In the genomic region with DNA sequence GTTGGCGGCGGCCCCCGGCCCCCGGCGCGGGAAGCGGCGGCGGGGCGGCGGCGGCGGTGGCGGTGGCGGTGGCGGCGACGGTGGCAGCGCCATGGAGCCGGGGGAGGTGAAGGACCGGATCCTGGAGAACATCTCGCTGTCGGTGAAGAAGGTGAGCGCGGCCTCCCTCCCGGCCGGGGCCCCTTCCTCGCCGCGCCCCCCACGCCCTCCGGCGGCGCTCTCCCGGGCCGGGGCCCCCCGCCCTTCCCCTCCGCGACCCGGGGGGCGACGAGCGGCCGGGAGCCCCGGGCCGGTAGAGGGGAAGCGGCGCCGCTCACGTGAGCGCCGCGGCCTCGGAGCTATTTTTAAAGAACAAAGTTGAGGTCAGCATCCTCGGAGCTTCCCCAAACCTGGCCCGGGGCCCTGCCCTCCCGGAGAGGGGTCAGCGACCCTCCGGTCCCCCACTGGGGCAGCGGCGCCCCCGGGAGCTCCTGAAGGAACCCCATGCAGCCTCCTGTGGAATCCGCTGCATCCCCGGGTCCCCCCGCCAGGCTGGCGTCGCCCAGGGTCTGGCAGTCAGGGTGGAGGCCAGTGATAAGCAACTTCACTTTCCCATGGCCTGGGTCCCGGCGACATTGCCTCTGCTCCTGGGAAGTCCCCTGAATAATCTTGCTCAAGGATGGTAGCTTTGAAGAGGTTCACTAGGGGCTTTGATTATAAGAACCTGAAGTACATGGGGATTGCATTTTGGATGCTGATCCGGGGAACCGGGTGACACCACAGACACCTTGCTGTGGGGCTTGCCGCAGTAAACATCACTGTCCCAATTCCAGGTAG, we compare ENCODE assay signal across 8 cellular contexts. TPM values are rescaled to one million over a fixed set of nuclear protein-coding genes. Genes with fewer than 3 reads are reported as not detected.
DNase-seq lines count a peak whose midpoint lies in the region; ATAC-seq and TF ChIP-seq lines count a peak whose summit lies in the region.

No MANE protein-coding gene starts in this region.

- H3K27me3 Mint-ChIP-seq in activated CD4-positive, alpha-beta memory T cell treated with anti-CD3 and anti-CD28 coated beads for 36 hours = no peaks in the 10 kb centered on the region
- peaks cover 9% of the 10 kb centered on the region for H3K27me3 Mint-ChIP-seq in endothelial cell (ENCODE audit: unreplicated experiment)

- peak overlapping the region; percentile 97 for H2AK9ac ChIP-seq in IMR-90 (replicated peaks; ENCODE audit: low read depth, low read length, poor library complexity)

- peaks cover 38% of the 10 kb centered on the region for H4K20me1 ChIP-seq in IMR-90 (ENCODE audit: insufficient read depth, low read length)

- H2AK5ac ChIP-seq in IMR-90 (ENCODE audit: low read depth, low read length) = peak overlapping the region; percentile 68

- 0 out of 2 replicates have a peak overlapping the region, but pooled peaks have one; percentile 5 for H2BK20ac ChIP-seq in IMR-90 (ENCODE audit: low read depth, low read length)

- peaks cover 16% of the 10 kb centered on the region for H3K9me1 ChIP-seq in IMR-90 (ENCODE audit: insufficient read depth, low read length)

- in situ Hi-C loops in IMR-90 (cut with MboI; ENCODE audit: low sequenced_read_pairs) = no loop called here

- peak overlapping the region; percentile 28 for H3K18ac ChIP-seq in IMR-90 (ENCODE audit: low read depth, low read length)

- TF ChIP-seq CTCF in IMR-90 (conservative IDR thresholded peaks at IDR 0.05; ENCODE audit: low read depth, low read length) = no peak
- TF ChIP-seq CTCF in endothelial cell (IDR thresholded peaks at IDR 0.05; ENCODE audit: unreplicated experiment) = no peak
- peak in 2 of 6 experiments; percentile 10 to 55 for TF ChIP-seq CTCF in upper lobe of left lung (IDR thresholded peaks at IDR 0.05)

- 0 out of 3 replicates have a peak overlapping the region, but pooled peaks have one; percentile 2 for H2BK15ac ChIP-seq in IMR-90 (ENCODE audit: low read depth, low read length)

- H3K4me3 ChIP-seq in IMR-90 (ENCODE audit: insufficient read depth, low read depth, low read length) (peak overlapping the region; percentile 99), mucosa of rectum (ENCODE audit: low read length in 2 of 2) (peak overlapping the region; percentile 68 to 76), upper lobe of left lung (peak overlapping the region; percentile 85 to 95 (median 88))

- H4K5ac ChIP-seq in IMR-90 (ENCODE audit: low read depth, low read length) = peak overlapping the region; percentile 76; the same call in 1 of the 2 replicates

- no peak for TF ChIP-seq RAD21 in IMR-90 (IDR thresholded peaks at IDR 0.05; ENCODE audit: low read length)

- no peak overlapping the region for H2BK120ac ChIP-seq in IMR-90 (ENCODE audit: low read depth, low read length)

- ATAC-seq in IMR-90 (ENCODE audit: low read depth) = peak; percentile 19
- peak; percentile 7 to 45 for ATAC-seq in upper lobe of left lung (ENCODE audit: low FRiP score in 2 of 2)

- 0% methylated on average over 31 of the region's 72 CpGs; no CpG with 5 or more reads in 1 of the 2 experiments for WGBS in IMR-90 (ENCODE audit: extremely low coverage in 2 of 2, insufficient read length in 1 of 2), 2 experiments
- WGBS in upper lobe of left lung, 2 donors = 1 to 3% methylated on average over 3 to 16 of the region's 72 CpGs

- no peak for TF ChIP-seq EP300 in upper lobe of left lung (IDR thresholded peaks at IDR 0.05)

- peak overlapping the region; percentile 19; the same call in 1 of the 2 replicates for H4K91ac ChIP-seq in IMR-90 (ENCODE audit: insufficient read depth, low read depth, low read length)

- peak; percentile 25 to 38 for DNase-seq in NOMO-1 (lab: John Stamatoyannopoulos, UW; ENCODE audit: unreplicated experiment in 2 of 2)
- DNase-seq in NOMO-1 treated with dmso at 0.1 percent for 144 hours (lab: John Stamatoyannopoulos, UW; ENCODE audit: unreplicated experiment) = no peak
- no peak for DNase-seq in IMR-90
- DNase-seq in activated CD4-positive, alpha-beta memory T cell treated with anti-CD3 and anti-CD28 coated beads for 36 hours = peak; percentile 50
- peak; percentile 56 for DNase-seq in endothelial cell (ENCODE audit: low spot score)
- peak; percentile 54 to 90 for DNase-seq in upper lobe of left lung
- no peak for DNase-seq in NCI-H2029 treated with DMSO at 0.1 percent for 48 hours (lab: John Stamatoyannopoulos, UW)

- H4K8ac ChIP-seq in IMR-90 (ENCODE audit: low read depth in 2 of 2, low read length in 2 of 2) = peak overlapping the region; percentile 5 to 6; a peak in 2 of 4 replicates

- H3K4me1 Mint-ChIP-seq in activated CD4-positive, alpha-beta memory T cell treated with anti-CD3 and anti-CD28 coated beads for 36 hours (ENCODE audit: low read depth) = peaks cover 39% of the 10 kb centered on the region
- H3K4me1 Mint-ChIP-seq in endothelial cell (ENCODE audit: unreplicated experiment) = peaks cover 20% of the 10 kb centered on the region

- peak overlapping the region; percentile 86 for H3K4me3 Mint-ChIP-seq in activated CD4-positive, alpha-beta memory T cell treated with anti-CD3 and anti-CD28 coated beads for 36 hours
- H3K4me3 Mint-ChIP-seq in endothelial cell (ENCODE audit: unreplicated experiment) = peak overlapping the region; percentile 94

- peaks cover 3% of the 10 kb centered on the region; the same call in 1 of the 2 replicates for H3K36me3 ChIP-seq in IMR-90 (ENCODE audit: control insufficient read depth, insufficient read depth, low read length)
- H3K36me3 ChIP-seq in mucosa of rectum (ENCODE audit: control insufficient read depth in 2 of 2, insufficient read depth in 2 of 2, low read length in 2 of 2) = peaks cover 0 to 4% of the 10 kb centered on the region in 2 donors
- H3K36me3 ChIP-seq in upper lobe of left lung = no peaks in the 10 kb centered on the region

- peaks cover 15 to 51% of the 10 kb centered on the region in 2 experiments; a peak in 3 of 4 replicates for H3K79me1 ChIP-seq in IMR-90 (ENCODE audit: low read depth in 1 of 2, low read length in 2 of 2)

- peaks cover 19% of the 10 kb centered on the region for H3K4me1 ChIP-seq in IMR-90 (ENCODE audit: control insufficient read depth, insufficient read depth, low read length)
- H3K4me1 ChIP-seq in mucosa of rectum (ENCODE audit: control insufficient read depth in 2 of 2, insufficient read depth in 2 of 2, low read length in 2 of 2) = peaks cover 13 to 14% of the 10 kb centered on the region in 2 donors
- H3K4me1 ChIP-seq in upper lobe of left lung = peaks cover 22 to 36% (median 27%) of the 10 kb centered on the region in 4 donors

- peak overlapping the region; percentile 41 for H3K14ac ChIP-seq in IMR-90 (replicated peaks; ENCODE audit: low read depth, low read length)

- BruUV-seq in IMR-90 (replicated peaks; lab: Mats Ljungman, UMichigan) = no TSS peak

- peak overlapping the region; percentile 90 for H2AFZ ChIP-seq in IMR-90 (replicated peaks; ENCODE audit: low read length, poor library complexity)

- POLR2A ChIA-PET in IMR-90 (lab: Charles Lee; ENCODE audit: unreplicated experiment) = interaction anchor here (0.6 kb wide), 1 partner anchor 107 kb away, joined by 4 read pairs; no protein-coding TSS in a partner anchor
- POLR2A ChIA-PET in activated CD4-positive, alpha-beta memory T cell treated with anti-CD3 and anti-CD28 coated beads for 36 hours (lab: Charles Lee) = interaction anchor here (1.0 to 1.9 kb wide), 5 partner anchors 12 to 69 kb away, joined by 3 to 7 read pairs (median 3); a partner anchor contains a TSS

- H2BK5ac ChIP-seq in IMR-90 (ENCODE audit: low read depth, low read length, poor library complexity, severe bottlenecking) = peak overlapping the region; percentile 42

- H3K4ac ChIP-seq in IMR-90 (ENCODE audit: low read depth, low read length) = peak overlapping the region; percentile 76

- TF ChIP-seq POLR2A in IMR-90 (IDR thresholded peaks at IDR 0.05; ENCODE audit: low read depth, low read length) = no peak
- peak in 2 of 4 donors; percentile 22 to 53 for TF ChIP-seq POLR2A in upper lobe of left lung (IDR thresholded peaks at IDR 0.05)

- H3K9ac ChIP-seq in IMR-90 (ENCODE audit: low read depth, low read length) (peak overlapping the region; percentile 92), mucosa of rectum (ENCODE audit: low read depth in 1 of 2, low read length in 2 of 2) (peak overlapping the region; percentile 48 to 82)

- peak overlapping the region; percentile 21 for H3K23ac ChIP-seq in IMR-90 (ENCODE audit: low read depth, low read length)

- peak overlapping the region; percentile 71 for H3K56ac ChIP-seq in IMR-90 (ENCODE audit: extremely low read depth, insufficient read depth, low read length)

- dilution Hi-C loops in IMR-90 (cut with HindIII; ENCODE audit: low sequenced_read_pairs, unreplicated experiment) = no loop called here

- peak overlapping the region; percentile 76 for H3K27ac ChIP-seq in IMR-90 (ENCODE audit: insufficient read depth, low read length)
- H3K27ac ChIP-seq in mucosa of rectum (ENCODE audit: low read depth in 2 of 2, low read length in 2 of 2) = peak overlapping the region; percentile 56 to 72
- peak overlapping the region; percentile 97 to 99 (median 98) for H3K27ac ChIP-seq in upper lobe of left lung

- H3K27me3 ChIP-seq in IMR-90 (ENCODE audit: control insufficient read depth, insufficient read depth, low read length) (no peaks in the 10 kb centered on the region), mucosa of rectum (ENCODE audit: control insufficient read depth in 2 of 2, insufficient read depth in 2 of 2, low read length in 2 of 2) (no peaks in the 10 kb centered on the region), upper lobe of left lung (no peaks in the 10 kb centered on the region)

- H3K4me2 ChIP-seq in IMR-90 (ENCODE audit: low read depth, low read length) = peak overlapping the region; percentile 100

- peaks cover 8% of the 10 kb centered on the region for H3K36me3 Mint-ChIP-seq in activated CD4-positive, alpha-beta memory T cell treated with anti-CD3 and anti-CD28 coated beads for 36 hours
- H3K36me3 Mint-ChIP-seq in endothelial cell (ENCODE audit: low read depth, unreplicated experiment) = peaks cover 8% of the 10 kb centered on the region

- H3K27ac Mint-ChIP-seq in activated CD4-positive, alpha-beta memory T cell treated with anti-CD3 and anti-CD28 coated beads for 36 hours = peak overlapping the region; percentile 87
- peak overlapping the region; percentile 84 for H3K27ac Mint-ChIP-seq in endothelial cell (ENCODE audit: unreplicated experiment)

- intact Hi-C loops in IMR-90 (cut with micrococcal nuclease) = loop anchor here (5.0 kb wide), 1 partner anchor 67 kb away; a partner anchor contains a TSS
- intact Hi-C loops in activated CD4-positive, alpha-beta memory T cell treated with anti-CD3 and anti-CD28 coated beads for 36 hours (cut with micrococcal nuclease) = loop anchor here (1.0 to 5.0 kb wide), 2 partner anchors 13 to 157 kb away; a partner anchor contains a TSS

- H3K9me3 ChIP-seq in IMR-90 (ENCODE audit: control insufficient read depth, insufficient read depth, low read length) = no peaks in the 10 kb centered on the region
- H3K9me3 ChIP-seq in mucosa of rectum (ENCODE audit: control insufficient read depth in 2 of 2, low read length in 2 of 2) = no peaks in the 10 kb centered on the region
- no peaks in the 10 kb centered on the region for H3K9me3 ChIP-seq in upper lobe of left lung

- H3K9me3 Mint-ChIP-seq in activated CD4-positive, alpha-beta memory T cell treated with anti-CD3 and anti-CD28 coated beads for 36 hours = no peaks in the 10 kb centered on the region
- H3K9me3 Mint-ChIP-seq in endothelial cell (ENCODE audit: unreplicated experiment) = no peaks in the 10 kb centered on the region

- CTCF ChIA-PET in IMR-90 (lab: Yijun Ruan, JAX) = interaction anchor here (1.7 kb wide), 1 partner anchor 24 kb away, joined by 5 read pairs; no protein-coding TSS in a partner anchor
- CTCF ChIA-PET in activated CD4-positive, alpha-beta memory T cell treated with anti-CD3 and anti-CD28 coated beads for 36 hours (lab: Charles Lee) = no interaction called here

RNA-seq across cellular contexts. Expression of a gene that starts 0.6 kb away (rescaled TPM):
- 23.1 and 24.7 TPM in 2 replicates for total RNA-seq in IMR-90 (2012; rRNA removed)
- polyA plus RNA-seq in IMR-90 (2012; rRNA removed) = 48.0 and 51.2 TPM in 2 replicates
- polyA plus RNA-seq in IMR-90 (2012; cell fraction: cytosol; rRNA removed) = 36.8 and 54.1 TPM in 2 replicates
- polyA plus RNA-seq in IMR-90 (2012; cell fraction: nucleus; rRNA removed; ENCODE audit: low replicate concordance) = 90.9 and 180 TPM in 2 replicates
- 10 to 100 TPM; 46.5 to 48.1 TPM for total RNA-seq in activated CD4-positive, alpha-beta memory T cell treated with anti-CD3 and anti-CD28 coated beads for 36 hours
- 82.3 TPM for total RNA-seq in endothelial cell (ENCODE audit: unreplicated experiment)
- 100 to 1,000 TPM in 1 of 6 donors, 10 to 100 TPM in 5; 50.3 to 120 (median 83.3) TPM for total RNA-seq in upper lobe of left lung

RNA-seq across cellular contexts. Expression of a gene that starts 51.4 kb away (rescaled TPM):
- total RNA-seq in IMR-90 (2012; rRNA removed) = under 0.01 TPM in 1 of 2 replicates, not detected in the other
- 0.72 and 1.1 TPM in 2 replicates for polyA plus RNA-seq in IMR-90 (2012; rRNA removed)
- polyA plus RNA-seq in IMR-90 (2012; cell fraction: cytosol; rRNA removed) = 0.08 and 0.45 TPM in 2 replicates
- 5.3 and 9.5 TPM in 2 replicates for polyA plus RNA-seq in IMR-90 (2012; cell fraction: nucleus; rRNA removed; ENCODE audit: low replicate concordance)
- 1 to 10 TPM in 1 of 2 experiments, under 1 TPM in 1; 0.92 to 1.5 TPM for total RNA-seq in activated CD4-positive, alpha-beta memory T cell treated with anti-CD3 and anti-CD28 coated beads for 36 hours
- 3.5 TPM for total RNA-seq in endothelial cell (ENCODE audit: unreplicated experiment)
- 10 to 100 TPM in 1 of 6 donors, 1 to 10 TPM in 5; 1.5 to 12.1 (median 4.3) TPM for total RNA-seq in upper lobe of left lung

RNA-seq across cellular contexts. Expression of a gene that starts 57.6 kb away (rescaled TPM):
- not detected in 2 replicates for total RNA-seq in IMR-90 (2012; rRNA removed)
- polyA plus RNA-seq in IMR-90 (2012; rRNA removed) = not detected in 2 replicates
- polyA plus RNA-seq in IMR-90 (2012; cell fraction: cytosol; rRNA removed) = not detected in 2 replicates
- polyA plus RNA-seq in IMR-90 (2012; cell fraction: nucleus; rRNA removed; ENCODE audit: low replicate concordance) = not detected in 2 replicates
- not detected for total RNA-seq in activated CD4-positive, alpha-beta memory T cell treated with anti-CD3 and anti-CD28 coated beads for 36 hours
- not detected for total RNA-seq in endothelial cell (ENCODE audit: unreplicated experiment)
- not detected for total RNA-seq in upper lobe of left lung

Comparison
In these comparisons a context has a peak if more than half of its experiments do, and no peak if none do; other contexts are left out.
1. DNase-seq: peak in NOMO-1 (2 of 2), activated CD4-positive, alpha-beta memory T cell treated with anti-CD3 and anti-CD28 coated beads for 36 hours (single experiment), endothelial cell (single experiment) and upper lobe of left lung (2 of 2); none in NOMO-1 treated with dmso at 0.1 percent for 144 hours (single experiment), IMR-90 (single experiment) and NCI-H2029 treated with DMSO at 0.1 percent for 48 hours (single experiment).
2. Peak in every context shown above with its lines, with median percentiles within 50 percentile points of each other: H3K27ac ChIP-seq and H3K4me3 ChIP-seq.